2 cellular contexts compared by ENCODE assay signal in the genomic region with DNA sequence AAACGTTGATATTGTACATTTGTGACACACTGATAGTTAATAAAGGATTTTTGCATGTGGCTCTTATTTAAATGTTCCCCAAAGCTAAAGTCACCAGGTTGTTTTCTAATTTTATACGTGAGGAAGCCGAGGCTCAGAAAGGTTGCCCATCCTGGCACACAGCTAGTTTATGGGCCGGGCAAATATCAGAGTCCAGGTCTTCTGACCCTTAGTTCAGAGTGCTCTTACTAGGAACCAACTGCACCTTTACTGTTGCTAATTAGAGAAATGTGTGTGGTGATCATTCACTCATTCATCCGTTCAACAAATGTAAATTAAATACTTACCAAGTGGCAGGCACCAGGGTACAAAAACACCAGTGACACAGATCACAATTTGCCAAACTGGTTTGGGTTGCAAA.
TF ChIP-seq lines count a peak whose summit lies in the region.

No MANE protein-coding gene starts in this region.

TF ChIP-seq in liver, 16 proteins besides CTCF, POLR2A, EP300 and RAD21:
- TF ChIP-seq RXRA (IDR thresholded peaks at IDR 0.05), result peak in 1 of 2 donors; percentile 18
- peak; percentile 12 for TF ChIP-seq SP1 (IDR thresholded peaks at IDR 0.05)
- peak; percentile 61 for TF ChIP-seq HNF4G (IDR thresholded peaks at IDR 0.05)
- no peak for TF ChIP-seq TAF1 (conservative IDR thresholded peaks at IDR 0.05)
- TF ChIP-seq HNF4A (conservative IDR thresholded peaks at IDR 0.05), result peak; percentile 90 to 92

TF ChIP-seq in HepG2, 621 proteins besides CTCF, POLR2A, EP300 and RAD21:
- no peak for TF ChIP-seq ZNF747 (CRISPR knock-in tag; IDR thresholded peaks at IDR 0.05; ENCODE audit: borderline replicate concordance)
- no peak for TF ChIP-seq ZNF790 (CRISPR knock-in tag; IDR thresholded peaks at IDR 0.05; ENCODE audit: borderline replicate concordance)
- TF ChIP-seq YEATS2 (CRISPR knock-in tag; IDR thresholded peaks at IDR 0.05; ENCODE audit: borderline replicate concordance), result no peak
- TF ChIP-seq ZNF572 (CRISPR knock-in tag; IDR thresholded peaks at IDR 0.05), result no peak
- TF ChIP-seq ZNF549 (CRISPR knock-in tag; IDR thresholded peaks at IDR 0.05), result no peak
- TF ChIP-seq SMARCE1 (IDR thresholded peaks at IDR 0.05; ENCODE audit: borderline replicate concordance), result no peak
- no peak for TF ChIP-seq ZNF441 (CRISPR knock-in tag; IDR thresholded peaks at IDR 0.05; ENCODE audit: borderline replicate concordance)
- TF ChIP-seq, protein P1, sequence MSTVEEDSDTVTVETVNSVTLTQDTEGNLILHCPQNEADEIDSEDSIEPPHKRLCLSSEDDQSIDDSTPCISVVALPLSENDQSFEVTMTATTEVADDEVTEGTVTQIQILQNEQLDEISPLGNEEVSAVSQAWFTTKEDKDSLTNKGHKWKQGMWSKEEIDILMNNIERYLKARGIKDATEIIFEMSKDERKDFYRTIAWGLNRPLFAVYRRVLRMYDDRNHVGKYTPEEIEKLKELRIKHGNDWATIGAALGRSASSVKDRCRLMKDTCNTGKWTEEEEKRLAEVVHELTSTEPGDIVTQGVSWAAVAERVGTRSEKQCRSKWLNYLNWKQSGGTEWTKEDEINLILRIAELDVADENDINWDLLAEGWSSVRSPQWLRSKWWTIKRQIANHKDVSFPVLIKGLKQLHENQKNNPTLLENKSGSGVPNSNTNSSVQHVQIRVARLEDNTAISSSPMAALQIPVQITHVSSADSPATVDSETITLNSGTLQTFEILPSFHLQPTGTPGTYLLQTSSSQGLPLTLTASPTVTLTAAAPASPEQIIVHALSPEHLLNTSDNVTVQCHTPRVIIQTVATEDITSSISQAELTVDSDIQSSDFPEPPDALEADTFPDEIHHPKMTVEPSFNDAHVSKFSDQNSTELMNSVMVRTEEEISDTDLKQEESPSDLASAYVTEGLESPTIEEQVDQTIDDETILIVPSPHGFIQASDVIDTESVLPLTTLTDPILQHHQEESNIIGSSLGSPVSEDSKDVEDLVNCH (CRISPR knock-in tag; IDR thresholded peaks at IDR 0.05), result no peak
- no peak for TF ChIP-seq SIN3B (IDR thresholded peaks at IDR 0.05; ENCODE audit: low read length)
